ENCODE assay signal across 15 cellular contexts in genomic region chr2:128234613-128235012, GRCh38.
"Had no signal": no experiment of that assay in that cellular context is flagged by ENCODE, and none has a peak within 500 bp of the region (broad histone marks: within the 10 kb centered on the region; RNA-seq: fewer than 3 reads in every experiment).

No MANE protein-coding gene starts in this region.

- H3K4me1 Mint-ChIP-seq: nephron progenitor cell had no signal

- DNase-seq: activated CD4-positive, alpha-beta T cell treated with anti-CD3 and anti-CD28 coated beads, Interleukin-2, amount 50 U/mL, for 4 hours; activated gamma-delta T cell treated with Interleukin-2 at 50 U/mL for 16 hours; effector CD8-positive, alpha-beta T cell; esophagus squamous epithelium; left colon; lower lobe of right lung; nephron progenitor cell; right cardiac atrium; stimulated activated CD4-positive, alpha-beta T cell treated with anti-CD3 and anti-CD28 coated beads, Interleukin-2, amount 100 ng/mL, for 24 hours; stimulated activated naive CD4-positive, alpha-beta T cell treated with Interleukin-2 at 50 U/mL for 16 hours; tibial artery had no signal

- H3K9me3 Mint-ChIP-seq: activated naive CD4-positive, alpha-beta T cell treated with anti-CD3 and anti-CD28 coated beads, Interleukin-2, amount 50 U/mL, for 72 hours; dendritic cell treated with granulocyte-macrophage colony-stimulating factor and Interleukin-4, amounts not matched to agents 40 ng/mL and 50 ng/mL, for 4 days; mesothelial cell of epicardium; nephron progenitor cell; T-helper 2 cell treated with Interferon-gamma antibody and Interleukin-4, amounts not matched to agents 5 μg/mL and 100 μg/mL, for 36 hours had no signal

- ATAC-seq: activated naive CD4-positive, alpha-beta T cell treated with anti-CD3 and anti-CD28 coated beads, Interleukin-2, amount 50 U/mL, for 72 hours; left colon; lower lobe of right lung; right cardiac atrium had no signal

- H3K36me3 Mint-ChIP-seq: activated naive CD4-positive, alpha-beta T cell treated with anti-CD3 and anti-CD28 coated beads, Interleukin-2, amount 50 U/mL, for 72 hours; mesothelial cell of epicardium had no signal

- H3K4me3 Mint-ChIP-seq: dendritic cell treated with granulocyte-macrophage colony-stimulating factor and Interleukin-4, amounts not matched to agents 40 ng/mL and 50 ng/mL, for 4 days had no signal

- H3K27ac Mint-ChIP-seq: activated naive CD4-positive, alpha-beta T cell treated with anti-CD3 and anti-CD28 coated beads, Interleukin-2, amount 50 U/mL, for 72 hours; dendritic cell treated with granulocyte-macrophage colony-stimulating factor and Interleukin-4, amounts not matched to agents 40 ng/mL and 50 ng/mL, for 4 days; mesothelial cell of epicardium; nephron progenitor cell; T-helper 2 cell treated with Interferon-gamma antibody and Interleukin-4, amounts not matched to agents 5 μg/mL and 100 μg/mL, for 36 hours had no signal
